Comparison of ENCODE assay signal across 1 cellular context in the genomic region with DNA sequence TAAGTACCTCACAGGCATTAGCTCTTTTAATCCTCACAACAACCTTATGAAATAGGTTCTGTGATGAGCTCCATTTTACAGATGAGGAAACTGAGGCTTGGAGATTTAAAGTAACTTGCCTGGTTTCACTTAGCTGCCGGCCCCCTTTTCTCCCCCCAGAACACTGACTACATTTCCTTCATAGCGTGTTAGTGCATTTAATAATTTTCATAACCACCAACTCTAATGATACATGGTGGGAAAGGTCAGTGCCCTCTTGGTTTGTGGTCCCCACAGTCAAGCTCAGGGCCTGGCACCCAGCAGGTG.
TF ChIP-seq lines count a peak whose summit lies in the region.

No MANE protein-coding gene starts in this region.

TF ChIP-seq in H1, 55 proteins besides CTCF, POLR2A, EP300 and RAD21:
- TF ChIP-seq SP4 (IDR thresholded peaks at IDR 0.05; ENCODE audit: low read length), result no peak
- TF ChIP-seq SAP30 (IDR thresholded peaks at IDR 0.05; ENCODE audit: insufficient read depth, insufficient replicate concordance, low read length), result no peak
- TF ChIP-seq, protein P1, sequence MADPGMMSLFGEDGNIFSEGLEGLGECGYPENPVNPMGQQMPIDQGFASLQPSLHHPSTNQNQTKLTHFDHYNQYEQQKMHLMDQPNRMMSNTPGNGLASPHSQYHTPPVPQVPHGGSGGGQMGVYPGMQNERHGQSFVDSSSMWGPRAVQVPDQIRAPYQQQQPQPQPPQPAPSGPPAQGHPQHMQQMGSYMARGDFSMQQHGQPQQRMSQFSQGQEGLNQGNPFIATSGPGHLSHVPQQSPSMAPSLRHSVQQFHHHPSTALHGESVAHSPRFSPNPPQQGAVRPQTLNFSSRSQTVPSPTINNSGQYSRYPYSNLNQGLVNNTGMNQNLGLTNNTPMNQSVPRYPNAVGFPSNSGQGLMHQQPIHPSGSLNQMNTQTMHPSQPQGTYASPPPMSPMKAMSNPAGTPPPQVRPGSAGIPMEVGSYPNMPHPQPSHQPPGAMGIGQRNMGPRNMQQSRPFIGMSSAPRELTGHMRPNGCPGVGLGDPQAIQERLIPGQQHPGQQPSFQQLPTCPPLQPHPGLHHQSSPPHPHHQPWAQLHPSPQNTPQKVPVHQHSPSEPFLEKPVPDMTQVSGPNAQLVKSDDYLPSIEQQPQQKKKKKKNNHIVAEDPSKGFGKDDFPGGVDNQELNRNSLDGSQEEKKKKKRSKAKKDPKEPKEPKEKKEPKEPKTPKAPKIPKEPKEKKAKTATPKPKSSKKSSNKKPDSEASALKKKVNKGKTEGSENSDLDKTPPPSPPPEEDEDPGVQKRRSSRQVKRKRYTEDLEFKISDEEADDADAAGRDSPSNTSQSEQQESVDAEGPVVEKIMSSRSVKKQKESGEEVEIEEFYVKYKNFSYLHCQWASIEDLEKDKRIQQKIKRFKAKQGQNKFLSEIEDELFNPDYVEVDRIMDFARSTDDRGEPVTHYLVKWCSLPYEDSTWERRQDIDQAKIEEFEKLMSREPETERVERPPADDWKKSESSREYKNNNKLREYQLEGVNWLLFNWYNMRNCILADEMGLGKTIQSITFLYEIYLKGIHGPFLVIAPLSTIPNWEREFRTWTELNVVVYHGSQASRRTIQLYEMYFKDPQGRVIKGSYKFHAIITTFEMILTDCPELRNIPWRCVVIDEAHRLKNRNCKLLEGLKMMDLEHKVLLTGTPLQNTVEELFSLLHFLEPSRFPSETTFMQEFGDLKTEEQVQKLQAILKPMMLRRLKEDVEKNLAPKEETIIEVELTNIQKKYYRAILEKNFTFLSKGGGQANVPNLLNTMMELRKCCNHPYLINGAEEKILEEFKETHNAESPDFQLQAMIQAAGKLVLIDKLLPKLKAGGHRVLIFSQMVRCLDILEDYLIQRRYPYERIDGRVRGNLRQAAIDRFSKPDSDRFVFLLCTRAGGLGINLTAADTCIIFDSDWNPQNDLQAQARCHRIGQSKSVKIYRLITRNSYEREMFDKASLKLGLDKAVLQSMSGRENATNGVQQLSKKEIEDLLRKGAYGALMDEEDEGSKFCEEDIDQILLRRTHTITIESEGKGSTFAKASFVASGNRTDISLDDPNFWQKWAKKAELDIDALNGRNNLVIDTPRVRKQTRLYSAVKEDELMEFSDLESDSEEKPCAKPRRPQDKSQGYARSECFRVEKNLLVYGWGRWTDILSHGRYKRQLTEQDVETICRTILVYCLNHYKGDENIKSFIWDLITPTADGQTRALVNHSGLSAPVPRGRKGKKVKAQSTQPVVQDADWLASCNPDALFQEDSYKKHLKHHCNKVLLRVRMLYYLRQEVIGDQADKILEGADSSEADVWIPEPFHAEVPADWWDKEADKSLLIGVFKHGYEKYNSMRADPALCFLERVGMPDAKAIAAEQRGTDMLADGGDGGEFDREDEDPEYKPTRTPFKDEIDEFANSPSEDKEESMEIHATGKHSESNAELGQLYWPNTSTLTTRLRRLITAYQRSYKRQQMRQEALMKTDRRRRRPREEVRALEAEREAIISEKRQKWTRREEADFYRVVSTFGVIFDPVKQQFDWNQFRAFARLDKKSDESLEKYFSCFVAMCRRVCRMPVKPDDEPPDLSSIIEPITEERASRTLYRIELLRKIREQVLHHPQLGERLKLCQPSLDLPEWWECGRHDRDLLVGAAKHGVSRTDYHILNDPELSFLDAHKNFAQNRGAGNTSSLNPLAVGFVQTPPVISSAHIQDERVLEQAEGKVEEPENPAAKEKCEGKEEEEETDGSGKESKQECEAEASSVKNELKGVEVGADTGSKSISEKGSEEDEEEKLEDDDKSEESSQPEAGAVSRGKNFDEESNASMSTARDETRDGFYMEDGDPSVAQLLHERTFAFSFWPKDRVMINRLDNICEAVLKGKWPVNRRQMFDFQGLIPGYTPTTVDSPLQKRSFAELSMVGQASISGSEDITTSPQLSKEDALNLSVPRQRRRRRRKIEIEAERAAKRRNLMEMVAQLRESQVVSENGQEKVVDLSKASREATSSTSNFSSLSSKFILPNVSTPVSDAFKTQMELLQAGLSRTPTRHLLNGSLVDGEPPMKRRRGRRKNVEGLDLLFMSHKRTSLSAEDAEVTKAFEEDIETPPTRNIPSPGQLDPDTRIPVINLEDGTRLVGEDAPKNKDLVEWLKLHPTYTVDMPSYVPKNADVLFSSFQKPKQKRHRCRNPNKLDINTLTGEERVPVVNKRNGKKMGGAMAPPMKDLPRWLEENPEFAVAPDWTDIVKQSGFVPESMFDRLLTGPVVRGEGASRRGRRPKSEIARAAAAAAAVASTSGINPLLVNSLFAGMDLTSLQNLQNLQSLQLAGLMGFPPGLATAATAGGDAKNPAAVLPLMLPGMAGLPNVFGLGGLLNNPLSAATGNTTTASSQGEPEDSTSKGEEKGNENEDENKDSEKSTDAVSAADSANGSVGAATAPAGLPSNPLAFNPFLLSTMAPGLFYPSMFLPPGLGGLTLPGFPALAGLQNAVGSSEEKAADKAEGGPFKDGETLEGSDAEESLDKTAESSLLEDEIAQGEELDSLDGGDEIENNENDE (IDR thresholded peaks at IDR 0.05; ENCODE audit: insufficient replicate concordance, low read length), result no peak
